In the genomic region with DNA sequence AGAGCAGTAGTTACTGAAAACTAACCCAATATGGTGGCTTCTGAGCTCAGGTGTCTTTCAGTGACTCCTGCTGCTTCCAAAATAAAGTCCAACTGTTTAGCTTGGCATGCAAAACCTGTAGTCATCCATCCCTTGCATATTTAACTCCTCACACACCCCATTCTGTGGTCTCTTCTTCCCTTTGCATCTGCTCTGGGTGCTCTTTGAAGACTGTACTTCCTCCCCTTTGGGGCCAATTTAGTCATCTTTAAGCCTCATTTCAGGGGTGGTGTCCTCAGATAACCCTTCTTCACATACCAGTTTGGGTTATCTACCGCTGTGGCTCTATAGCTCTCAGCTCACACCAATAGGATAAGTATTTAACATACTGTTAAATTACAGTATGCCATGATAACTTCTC, we compare ENCODE assay signal across 14 cellular contexts.
A peak's percentile ranks its signal among the peaks of the same experiment; 100 is the strongest.
DNase-seq lines count a peak whose midpoint lies in the region; ATAC-seq and TF ChIP-seq lines count a peak whose summit lies in the region.
"Had no signal": no experiment of that assay in that cellular context is flagged by ENCODE, and none has a peak within 500 bp of the region (broad histone marks: within the 10 kb centered on the region; RNA-seq: fewer than 3 reads in every experiment).

No MANE protein-coding gene starts in this region.

- TF ChIP-seq CTCF in osteoblast (IDR thresholded peaks at IDR 0.05; ENCODE audit: extremely low read depth, low read depth, low read length) (no peak), glutamatergic neuron (IDR thresholded peaks at IDR 0.05; ENCODE audit: partially characterized antibody, unreplicated experiment) (no peak)

- no peaks in the 10 kb centered on the region for H3K27me3 ChIP-seq in osteoblast (ENCODE audit: insufficient read depth, low read length)
- H3K27me3 ChIP-seq: ascending aorta, gastrocnemius medialis had no signal

- H3K27ac ChIP-seq in osteoblast (ENCODE audit: low read depth, low read length) = no peak overlapping the region
- H3K27ac ChIP-seq: ascending aorta, gastrocnemius medialis, psoas muscle had no signal

- H3K36me3 Mint-ChIP-seq in activated CD8-positive, alpha-beta memory T cell treated with anti-CD3 and anti-CD28 coated beads, Interleukin-2, amount 10 ng/mL, durations not matched to agents 7 days and 5 days = peaks cover 4% of the 10 kb centered on the region
- peaks cover 0 to 16% of the 10 kb centered on the region in 2 donors for H3K36me3 Mint-ChIP-seq in activated naive CD4-positive, alpha-beta T cell treated with anti-CD3 and anti-CD28 coated beads, Interleukin-2, amount 50 U/mL, for 72 hours
- peaks cover 3% of the 10 kb centered on the region for H3K36me3 Mint-ChIP-seq in glutamatergic neuron (ENCODE audit: unreplicated experiment)

- peak overlapping the region; percentile 23 for H2AFZ ChIP-seq in osteoblast (ENCODE audit: low read length)

- H3K4me2 ChIP-seq in osteoblast (ENCODE audit: insufficient read depth, low read length) = no peak overlapping the region

- no peaks in the 10 kb centered on the region for H3K36me3 ChIP-seq in osteoblast (ENCODE audit: insufficient read depth, low read length)
- H3K36me3 ChIP-seq: ascending aorta, gastrocnemius medialis had no signal

- CTCF ChIA-PET in activated CD8-positive, alpha-beta memory T cell treated with anti-CD3 and anti-CD28 coated beads, Interleukin-2, amount 10 ng/mL, durations not matched to agents 7 days and 5 days (lab: Charles Lee) = interaction anchor here (0.6 to 1.5 kb wide), 2 partner anchors 25 to 124 kb away, joined by 4 read pairs; no protein-coding TSS in a partner anchor

- peaks cover 2% of the 10 kb centered on the region for H3K27me3 Mint-ChIP-seq in activated CD8-positive, alpha-beta memory T cell treated with anti-CD3 and anti-CD28 coated beads, Interleukin-2, amount 10 ng/mL, durations not matched to agents 7 days and 5 days
- H3K27me3 Mint-ChIP-seq in glutamatergic neuron (ENCODE audit: unreplicated experiment) = peaks cover 2% of the 10 kb centered on the region

- no peaks in the 10 kb centered on the region for H4K20me1 ChIP-seq in osteoblast (ENCODE audit: insufficient read depth, low read length)

- H3K4me3 Mint-ChIP-seq in activated CD8-positive, alpha-beta memory T cell treated with anti-CD3 and anti-CD28 coated beads, Interleukin-2, amount 10 ng/mL, durations not matched to agents 7 days and 5 days = no peak overlapping the region
- H3K4me3 Mint-ChIP-seq in glutamatergic neuron (ENCODE audit: unreplicated experiment) = no peak overlapping the region

- peak; percentile 80 for ATAC-seq in activated CD8-positive, alpha-beta memory T cell treated with anti-CD3 and anti-CD28 coated beads, Interleukin-2, amount 10 ng/mL, durations not matched to agents 7 days and 5 days
- ATAC-seq in activated naive CD4-positive, alpha-beta T cell treated with anti-CD3 and anti-CD28 coated beads, Interleukin-2, amount 50 U/mL, for 72 hours = peak; percentile 84 to 85
- ATAC-seq in HG03354 (IDR thresholded peaks at IDR 0.05; ENCODE audit: poor library complexity, severe bottlenecking, unreplicated experiment) = no peak
- ATAC-seq: gastrocnemius medialis had no signal

- H3K4me3 ChIP-seq in osteoblast (ENCODE audit: insufficient read depth, low read length) = no peak overlapping the region
- H3K4me3 ChIP-seq: ascending aorta, gastrocnemius medialis, psoas muscle had no signal

- H3K4me1 ChIP-seq in osteoblast (ENCODE audit: insufficient read depth, low read length) = peaks cover 21% of the 10 kb centered on the region
- H3K4me1 ChIP-seq: psoas muscle had no signal

- peak overlapping the region; percentile 31 for H3K27ac Mint-ChIP-seq in activated CD8-positive, alpha-beta memory T cell treated with anti-CD3 and anti-CD28 coated beads, Interleukin-2, amount 10 ng/mL, durations not matched to agents 7 days and 5 days
- peak overlapping the region in 1 of 2 donors; percentile 37 for H3K27ac Mint-ChIP-seq in activated naive CD4-positive, alpha-beta T cell treated with anti-CD3 and anti-CD28 coated beads, Interleukin-2, amount 50 U/mL, for 72 hours
- no peak overlapping the region for H3K27ac Mint-ChIP-seq in glutamatergic neuron (ENCODE audit: unreplicated experiment)

- H3K9me3 Mint-ChIP-seq in activated CD8-positive, alpha-beta memory T cell treated with anti-CD3 and anti-CD28 coated beads, Interleukin-2, amount 10 ng/mL, durations not matched to agents 7 days and 5 days (ENCODE audit: low read depth) = no peaks in the 10 kb centered on the region
- H3K9me3 Mint-ChIP-seq in activated naive CD4-positive, alpha-beta T cell treated with anti-CD3 and anti-CD28 coated beads, Interleukin-2, amount 50 U/mL, for 72 hours = peaks cover 0 to 11% of the 10 kb centered on the region in 2 donors
- peaks cover 1% of the 10 kb centered on the region for H3K9me3 Mint-ChIP-seq in glutamatergic neuron (ENCODE audit: unreplicated experiment)

- DNase-seq in activated CD8-positive, alpha-beta memory T cell treated with anti-CD3 and anti-CD28 coated beads, Interleukin-2, amount 10 ng/mL, durations not matched to agents 7 days and 5 days = no peak
- DNase-seq in activated CD8-positive, alpha-beta memory T cell treated with anti-CD3 and anti-CD28 coated beads for 24 hours = no peak
- DNase-seq in M059J (ENCODE audit: low read depth) = peak; percentile 82
- no peak for DNase-seq in activated naive CD4-positive, alpha-beta T cell treated with anti-CD3 and anti-CD28 coated beads, Interleukin-2, amount 50 U/mL, for 72 hours (ENCODE audit: low spot score in 2 of 2)
- peak; percentile 46 for DNase-seq in osteoblast (ENCODE audit: insufficient read length, low spot score, missing footprints)
- no peak for DNase-seq in glutamatergic neuron
- no peak for DNase-seq in activated CD8-positive, alpha-beta memory T cell treated with anti-CD3 and anti-CD28 coated beads, Interleukin-2, amount 50 U/mL, for 48 hours
- DNase-seq: gastrocnemius medialis; NCI-H1092 treated with DMSO at 0.1 percent for 48 hours; psoas muscle; stimulated activated CD8-positive, alpha-beta memory T cell treated with anti-CD3 and anti-CD28 coated beads, Interleukin-4, amount 100 ng/mL, for 48 hours; trophoblast cell had no signal

- H3K4me1 Mint-ChIP-seq in activated CD8-positive, alpha-beta memory T cell treated with anti-CD3 and anti-CD28 coated beads, Interleukin-2, amount 10 ng/mL, durations not matched to agents 7 days and 5 days = peaks cover 23% of the 10 kb centered on the region
- H3K4me1 Mint-ChIP-seq in glutamatergic neuron (ENCODE audit: low read depth, unreplicated experiment) = no peaks in the 10 kb centered on the region

- H3K79me2 ChIP-seq in osteoblast (ENCODE audit: insufficient read depth, low read length) = no peaks in the 10 kb centered on the region

- H3K9me3 ChIP-seq in osteoblast (ENCODE audit: low read depth, low read length) = no peaks in the 10 kb centered on the region
- H3K9me3 ChIP-seq: ascending aorta, gastrocnemius medialis, psoas muscle had no signal

Comparison
In these comparisons a context has a peak if more than half of its experiments do, and no peak if none do; other contexts are left out.
1. DNase-seq: peak in M059J (single experiment) and osteoblast (single experiment); none in activated CD8-positive, alpha-beta memory T cell treated with anti-CD3 and anti-CD28 coated beads, Interleukin-2, amount 10 ng/mL, durations not matched to agents 7 days and 5 days (single experiment), activated CD8-positive, alpha-beta memory T cell treated with anti-CD3 and anti-CD28 coated beads for 24 hours (single experiment), activated naive CD4-positive, alpha-beta T cell treated with anti-CD3 and anti-CD28 coated beads, Interleukin-2, amount 50 U/mL, for 72 hours (0 of 2), glutamatergic neuron (single experiment) and activated CD8-positive, alpha-beta memory T cell treated with anti-CD3 and anti-CD28 coated beads, Interleukin-2, amount 50 U/mL, for 48 hours (single experiment).